In the genomic region with DNA sequence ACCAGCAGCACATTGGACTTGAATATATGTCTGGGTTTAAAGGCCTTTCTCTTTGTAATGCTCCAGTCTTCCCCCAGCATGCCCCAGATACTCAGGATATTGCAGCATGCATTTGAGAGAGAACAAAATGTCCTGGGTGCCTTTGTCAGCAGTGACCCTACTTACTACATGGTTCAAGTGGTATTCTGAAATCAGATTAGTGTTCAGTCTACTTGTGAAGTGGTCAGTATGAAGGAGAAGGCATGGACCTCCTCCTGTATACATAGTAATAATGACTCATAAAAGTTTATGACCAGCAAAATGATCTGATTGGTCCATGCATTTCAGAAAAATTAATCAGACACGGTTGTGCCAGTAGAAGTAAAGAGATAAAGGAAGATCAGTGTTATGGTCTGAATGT, we compare ENCODE assay signal across 15 cellular contexts. TPM values are rescaled to one million over a fixed set of nuclear protein-coding genes. Genes with fewer than 3 reads are reported as not detected.
A peak's percentile ranks its signal among the peaks of the same experiment; 100 is the strongest.
DNase-seq lines count a peak whose midpoint lies in the region; ATAC-seq and TF ChIP-seq lines count a peak whose summit lies in the region.
"Had no signal": no experiment of that assay in that cellular context is flagged by ENCODE, and none has a peak within 500 bp of the region (broad histone marks: within the 10 kb centered on the region; RNA-seq: fewer than 3 reads in every experiment).

No MANE protein-coding gene starts in this region.

- WGBS in psoas muscle, 3 donors: 93 to 100% (median 96%) methylated on average over 1 of the region's 1 CpG

- TF ChIP-seq CTCF in RWPE1 (conservative IDR thresholded peaks at IDR 0.05; ENCODE audit: low read depth) (no peak), fibroblast of mammary gland (conservative IDR thresholded peaks at IDR 0.05; ENCODE audit: control insufficient read depth, insufficient read depth, low read depth, low read length) (no peak), psoas muscle (IDR thresholded peaks at IDR 0.05) (no peak)

- H3K27ac Mint-ChIP-seq in activated CD4-positive, alpha-beta T cell treated with anti-CD3 and anti-CD28 coated beads for 36 hours: no peak overlapping the region
- H3K27ac Mint-ChIP-seq: activated B cell treated with CpG ODN at 0.5 μM for 24 hours had no signal

- H3K4me1 Mint-ChIP-seq in activated CD4-positive, alpha-beta T cell treated with anti-CD3 and anti-CD28 coated beads for 36 hours: peaks cover 3% of the 10 kb centered on the region
- H3K4me1 Mint-ChIP-seq: activated B cell treated with CpG ODN at 0.5 μM for 24 hours had no signal

- no peak overlapping the region for H3K4me3 Mint-ChIP-seq in activated CD4-positive, alpha-beta T cell treated with anti-CD3 and anti-CD28 coated beads for 36 hours
- H3K4me3 Mint-ChIP-seq: activated B cell treated with CpG ODN at 0.5 μM for 24 hours had no signal

- intact Hi-C loops in psoas muscle (cut with DNase I): no loop called here
- intact Hi-C loops in activated CD4-positive, alpha-beta T cell treated with anti-CD3 and anti-CD28 coated beads for 36 hours (cut with DNase I, micrococcal nuclease): no loop called here

- in situ Hi-C loops in G401 (cut with HindIII; ENCODE audit: low sequenced_read_pairs): no loop called here

- DNase-seq in EH (ENCODE audit: low read depth) (peak; percentile 70), RWPE1 (ENCODE audit: low spot score) (peak; percentile 71), fibroblast of mammary gland (ENCODE audit: low read depth) (peak; percentile 91), psoas muscle (no peak), G401 (ENCODE audit: low spot score) (no peak), NCI-H82 treated with DMSO at 0.1 percent for 48 hours (lab: John Stamatoyannopoulos, UW; ENCODE audit: unreplicated experiment) (no peak)
- no peak for DNase-seq in activated CD4-positive, alpha-beta T cell treated with anti-CD3 and anti-CD28 coated beads for 36 hours
- DNase-seq: activated B cell treated with CpG ODN at 0.5 μM for 24 hours; activated CD8-positive, alpha-beta memory T cell treated with anti-CD3 and anti-CD28 coated beads, Interleukin-2, amount 50 U/mL, for 48 hours; BE2C; DND-41; Kasumi-1; NCI-H1930; stimulated activated CD4-positive, alpha-beta T cell treated with anti-CD3 and anti-CD28 coated beads, Interleukin-1b, Interleukin-23, amount 100 ng/mL, for 48 hours had no signal

- H3K27me3 Mint-ChIP-seq in activated CD4-positive, alpha-beta T cell treated with anti-CD3 and anti-CD28 coated beads for 36 hours: no peaks in the 10 kb centered on the region
- H3K27me3 Mint-ChIP-seq: activated B cell treated with CpG ODN at 0.5 μM for 24 hours had no signal

- peaks cover 0 to 8% of the 10 kb centered on the region in 2 donors for H3K36me3 ChIP-seq in psoas muscle (ENCODE audit: insufficient read depth in 1 of 2, low read depth in 1 of 2)

- no peak overlapping the region for H3K27ac ChIP-seq in RWPE1
- no peak overlapping the region for H3K27ac ChIP-seq in psoas muscle

- no peaks in the 10 kb centered on the region for H3K9me3 ChIP-seq in psoas muscle
- H3K9me3 ChIP-seq: BE2C had no signal

- CTCF ChIA-PET in RWPE1 (lab: Yijun Ruan, JAX): no interaction called here
- CTCF ChIA-PET in activated CD4-positive, alpha-beta T cell treated with anti-CD3 and anti-CD28 coated beads for 36 hours (lab: Charles Lee): no interaction called here

- H3K4me1 ChIP-seq in psoas muscle: peaks cover 20% of the 10 kb centered on the region
- H3K4me1 ChIP-seq: BE2C had no signal

- ATAC-seq in psoas muscle: peak in 3 of 4 donors; percentile 43 to 62 (median 60)
- ATAC-seq in activated CD4-positive, alpha-beta T cell treated with anti-CD3 and anti-CD28 coated beads for 36 hours: no peak
- ATAC-seq in GM18907 (IDR thresholded peaks at IDR 0.05; ENCODE audit: unreplicated experiment): no peak

- POLR2A ChIA-PET in RWPE1 (lab: Yijun Ruan, JAX; ENCODE audit: low non-redundant PET): no interaction called here
- POLR2A ChIA-PET in activated CD4-positive, alpha-beta T cell treated with anti-CD3 and anti-CD28 coated beads for 36 hours (lab: Charles Lee): no interaction called here

- H3K27me3 ChIP-seq in psoas muscle (ENCODE audit: insufficient read depth in 3 of 3, low read length in 2 of 3): no peaks in the 10 kb centered on the region
- H3K27me3 ChIP-seq: BE2C had no signal

- peaks cover 4% of the 10 kb centered on the region for H3K36me3 Mint-ChIP-seq in activated CD4-positive, alpha-beta T cell treated with anti-CD3 and anti-CD28 coated beads for 36 hours (ENCODE audit: low read depth)

- no peaks in the 10 kb centered on the region for H3K9me3 Mint-ChIP-seq in activated CD4-positive, alpha-beta T cell treated with anti-CD3 and anti-CD28 coated beads for 36 hours (ENCODE audit: low read depth)
- H3K9me3 Mint-ChIP-seq: activated B cell treated with CpG ODN at 0.5 μM for 24 hours had no signal

- H3K4me3 ChIP-seq in fibroblast of mammary gland (ENCODE audit: control insufficient read depth, low read depth, low read length) (no peak overlapping the region), psoas muscle (no peak overlapping the region)

RNA-seq across cellular contexts. Expression of gene GPR21, which starts 25.4 kb away (rescaled TPM):
- under 1 TPM in 1 of 4 donors, not detected in 3; 0.64 TPM for total RNA-seq in psoas muscle
- polyA plus RNA-seq in psoas muscle: under 1 TPM in 2 of 3 donors, not detected in 1; 0.05 to 0.12 TPM
- total RNA-seq in G401 (2014; rRNA removed; shearing (Covaris generic)): 0.12 TPM in 1 of 2 replicates, not detected in the other
- total RNA-seq in activated CD4-positive, alpha-beta T cell treated with anti-CD3 and anti-CD28 coated beads for 36 hours: 1 to 10 TPM in 1 of 2 experiments, under 1 TPM in 1; 0.78 to 1.0 TPM

Comparison
In these comparisons a context has a peak if more than half of its experiments do, and no peak if none do; other contexts are left out.
1. DNase-seq: peak in EH (single experiment), RWPE1 (single experiment) and fibroblast of mammary gland (single experiment); none in psoas muscle (0 of 2), G401 (single experiment), activated CD4-positive, alpha-beta T cell treated with anti-CD3 and anti-CD28 coated beads for 36 hours (single experiment) and NCI-H82 treated with DMSO at 0.1 percent for 48 hours (single experiment).
2. ATAC-seq: peak in psoas muscle (3 of 4); none in activated CD4-positive, alpha-beta T cell treated with anti-CD3 and anti-CD28 coated beads for 36 hours (single experiment) and GM18907 (single experiment).